11 cellular contexts compared by ENCODE assay signal in the genomic region with DNA sequence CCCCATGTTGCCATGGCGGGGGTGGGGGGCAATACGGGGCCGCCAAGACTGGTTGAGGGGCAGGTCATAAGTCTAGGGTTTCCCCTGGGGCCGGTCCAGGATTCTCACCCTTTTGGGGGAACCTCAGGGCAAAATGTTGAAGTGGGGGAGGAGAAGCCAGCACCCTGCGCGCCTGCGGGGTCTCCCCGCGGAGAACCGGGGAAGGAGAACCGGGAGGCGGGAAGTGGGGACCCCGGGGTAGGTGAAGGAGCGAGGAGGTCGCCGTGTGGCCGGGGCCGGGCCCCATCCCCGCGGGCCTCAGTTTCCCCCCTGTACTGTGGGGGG. TPM values are rescaled to one million over a fixed set of nuclear protein-coding genes. Genes with fewer than 3 reads are reported as not detected.
DNase-seq lines count a peak whose midpoint lies in the region; FAIRE-seq and TF ChIP-seq lines count a peak whose summit lies in the region.
"Had no signal": no experiment of that assay in that cellular context is flagged by ENCODE, and none has a peak within 500 bp of the region (broad histone marks: within the 10 kb centered on the region; RNA-seq: fewer than 3 reads in every experiment).

No MANE protein-coding gene starts in this region.

- TF ChIP-seq CTCF in dorsolateral prefrontal cortex (IDR thresholded peaks at IDR 0.05 in 54 of 56, conservative IDR thresholded peaks at IDR 0.05 in 2 of 56; ENCODE audit: low read depth in 1 of 56, partially characterized antibody in 56 of 56) (no peak), type B pancreatic cell (conservative IDR thresholded peaks at IDR 0.05) (no peak)

- no peaks in the 10 kb centered on the region for H3K9me3 ChIP-seq in mucosa of stomach (ENCODE audit: control insufficient read depth, low read length)

- intact Hi-C loops in activated naive CD4-positive, alpha-beta T cell treated with anti-CD3 and anti-CD28 coated beads for 36 hours (cut with micrococcal nuclease) = no loop called here
- intact Hi-C loops in dorsolateral prefrontal cortex (cut with DNase I) = loop anchor here in 1 of 2 donors (2.0 kb wide), 1 partner anchor 68 kb away; no protein-coding TSS in a partner anchor

- H3K27ac ChIP-seq in dorsolateral prefrontal cortex = peak overlapping the region in 36 of 59 donors; percentile 0 to 86 (median 66)
- H3K27ac ChIP-seq: RWPE1 had no signal

- CTCF ChIA-PET in activated naive CD4-positive, alpha-beta T cell treated with anti-CD3 and anti-CD28 coated beads for 36 hours (lab: Charles Lee) = no interaction called here

- peak overlapping the region; percentile 55 for H3K9ac ChIP-seq in mucosa of stomach (ENCODE audit: low read length)

- no peaks in the 10 kb centered on the region for H3K36me3 Mint-ChIP-seq in activated naive CD4-positive, alpha-beta T cell treated with anti-CD3 and anti-CD28 coated beads for 36 hours (ENCODE audit: low read depth)
- H3K36me3 Mint-ChIP-seq in type B pancreatic cell = no peaks in the 10 kb centered on the region
- H3K36me3 Mint-ChIP-seq: CD4-positive, CD25-positive, alpha-beta regulatory T cell had no signal

- peaks cover 37% of the 10 kb centered on the region for H3K4me1 ChIP-seq in mucosa of stomach (ENCODE audit: control insufficient read depth, insufficient read depth, low read length)

- H3K4me3 Mint-ChIP-seq in activated naive CD4-positive, alpha-beta T cell treated with anti-CD3 and anti-CD28 coated beads for 36 hours = peak overlapping the region; percentile 46
- H3K4me3 Mint-ChIP-seq in type B pancreatic cell = peak overlapping the region; percentile 85
- H3K4me3 Mint-ChIP-seq: CD4-positive, CD25-positive, alpha-beta regulatory T cell had no signal

- H3K27me3 ChIP-seq in dorsolateral prefrontal cortex = no peaks in the 10 kb centered on the region
- H3K27me3 ChIP-seq in mucosa of stomach (ENCODE audit: control insufficient read depth, insufficient read depth, low read length) = no peaks in the 10 kb centered on the region

- H3K9me3 Mint-ChIP-seq in activated naive CD4-positive, alpha-beta T cell treated with anti-CD3 and anti-CD28 coated beads for 36 hours = no peaks in the 10 kb centered on the region
- no peaks in the 10 kb centered on the region for H3K9me3 Mint-ChIP-seq in type B pancreatic cell

- peaks cover 27% of the 10 kb centered on the region for H3K27me3 Mint-ChIP-seq in activated naive CD4-positive, alpha-beta T cell treated with anti-CD3 and anti-CD28 coated beads for 36 hours (ENCODE audit: low read depth)
- H3K27me3 Mint-ChIP-seq in type B pancreatic cell = no peaks in the 10 kb centered on the region

- DNase-seq in activated naive CD4-positive, alpha-beta T cell treated with anti-CD3 and anti-CD28 coated beads for 36 hours = no peak
- no peak for DNase-seq in activated naive CD4-positive, alpha-beta T cell treated with anti-CD3 and anti-CD28 coated beads, Interleukin-2, amount 50 U/mL, for 16 hours
- DNase-seq in dorsolateral prefrontal cortex (no peak), type B pancreatic cell (ENCODE audit: extremely low spot score, unreplicated experiment) (no peak), DMS114 treated with DMSO at 0.1 percent for 48 hours (lab: John Stamatoyannopoulos, UW; ENCODE audit: unreplicated experiment) (no peak), medulla oblongata (ENCODE audit: extremely low spot score) (no peak), frontal cortex (ENCODE audit: low spot score in 2 of 2) (no peak)
- DNase-seq: activated gamma-delta T cell; CD4-positive, CD25-positive, alpha-beta regulatory T cell had no signal

- no peak for FAIRE-seq in frontal cortex (lab: Jason Lieb, UNC)

- H3K36me3 ChIP-seq in mucosa of stomach (ENCODE audit: control insufficient read depth, insufficient read depth, low read length) = no peaks in the 10 kb centered on the region

- H3K4me1 Mint-ChIP-seq in activated naive CD4-positive, alpha-beta T cell treated with anti-CD3 and anti-CD28 coated beads for 36 hours (ENCODE audit: low read depth) = peaks cover 10% of the 10 kb centered on the region
- peaks cover 25% of the 10 kb centered on the region for H3K4me1 Mint-ChIP-seq in type B pancreatic cell (ENCODE audit: unreplicated experiment)
- H3K4me1 Mint-ChIP-seq: CD4-positive, CD25-positive, alpha-beta regulatory T cell had no signal

- no peak overlapping the region for H3K27ac Mint-ChIP-seq in activated naive CD4-positive, alpha-beta T cell treated with anti-CD3 and anti-CD28 coated beads for 36 hours
- peak overlapping the region; percentile 77 for H3K27ac Mint-ChIP-seq in type B pancreatic cell
- H3K27ac Mint-ChIP-seq: CD4-positive, CD25-positive, alpha-beta regulatory T cell had no signal

- H3K4me3 ChIP-seq in dorsolateral prefrontal cortex (peak overlapping the region; percentile 10 to 91 (median 62)), mucosa of stomach (ENCODE audit: low read length) (no peak overlapping the region)

RNA-seq across cellular contexts. Expression of a gene that starts 0.3 kb away (rescaled TPM):
- total RNA-seq in activated naive CD4-positive, alpha-beta T cell treated with anti-CD3 and anti-CD28 coated beads for 36 hours = not detected
- 10 to 100 TPM; 25.8 to 86.0 (median 36.9) TPM for total RNA-seq in dorsolateral prefrontal cortex
- total RNA-seq in type B pancreatic cell (ENCODE audit: low replicate concordance) = 36.0 and 48.0 TPM in 2 replicates
- 25.7 TPM for total RNA-seq in frontal cortex
- total RNA-seq: CD4-positive, CD25-positive, alpha-beta regulatory T cell had no signal

Comparison
In these comparisons a context has a peak if more than half of its experiments do, and no peak if none do; other contexts are left out.
1. RNA of a gene that starts 0.3 kb away (total RNA-seq): 25.8 to 86.0 TPM in dorsolateral prefrontal cortex, 36.0 to 48.0 TPM in type B pancreatic cell and 25.7 TPM in frontal cortex (single experiment); not detected in activated naive CD4-positive, alpha-beta T cell treated with anti-CD3 and anti-CD28 coated beads for 36 hours; every median in the first group is over 10 times any median in the second.